ENCODE assay signal across 2 cellular contexts in the genomic region with DNA sequence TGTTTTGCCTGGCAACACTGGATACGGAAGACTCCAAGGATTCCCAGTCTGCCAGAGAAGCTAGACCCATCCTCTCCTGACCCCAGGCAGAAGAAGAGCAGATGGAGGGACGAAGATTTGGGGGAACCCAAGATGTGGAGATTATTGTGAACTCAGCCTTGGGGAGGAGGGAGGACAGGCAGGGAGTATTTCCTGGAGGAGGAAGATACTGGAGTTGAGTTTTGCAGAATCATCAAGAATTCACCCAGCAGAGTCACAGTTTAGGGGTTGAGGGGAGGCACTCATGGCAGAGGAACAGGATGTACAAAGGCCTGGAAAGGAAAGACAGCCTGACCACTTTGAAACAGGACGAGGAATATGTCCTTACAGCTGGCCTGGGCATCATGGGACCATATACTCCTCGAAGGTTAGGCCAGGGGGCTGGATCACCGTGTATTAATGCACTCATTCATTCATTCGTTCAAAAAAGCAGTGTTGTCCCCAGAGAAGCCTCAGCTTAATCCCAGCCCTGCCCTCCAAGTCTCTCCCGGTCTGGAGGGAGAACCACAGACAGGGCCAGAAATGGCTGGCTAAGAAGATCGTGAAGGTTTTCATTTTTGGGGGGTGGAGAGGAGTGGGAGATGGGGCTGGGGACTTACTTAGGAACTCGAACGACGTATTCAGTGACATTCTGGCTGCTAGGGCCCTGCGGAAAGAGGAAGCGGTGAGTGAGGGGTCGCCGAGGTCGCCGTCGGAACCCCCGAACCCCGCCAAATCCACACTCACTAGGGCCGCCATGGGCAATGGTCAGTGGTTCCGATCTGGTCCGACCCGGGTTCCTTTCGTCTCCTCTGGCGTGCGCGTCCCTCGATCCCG.
TF ChIP-seq lines count a peak whose summit lies in the region.

No MANE protein-coding gene starts in this region.

TF ChIP-seq in HCT116, 20 proteins besides CTCF, POLR2A, EP300 and RAD21:
- TF ChIP-seq SRF (IDR thresholded peaks at IDR 0.05; ENCODE audit: low read depth) (no peak), EZH2 (IDR thresholded peaks at IDR 0.05) (no peak), YY1 (IDR thresholded peaks at IDR 0.05; ENCODE audit: extremely low read depth, insufficient replicate concordance, low read depth, low read length) (no peak), JUND (IDR thresholded peaks at IDR 0.05) (no peak), ELF1 (IDR thresholded peaks at IDR 0.05; ENCODE audit: borderline replicate concordance, low read depth) (no peak), SIN3A (IDR thresholded peaks at IDR 0.05; ENCODE audit: low read depth) (0 out of 2 replicates have a peak, but pooled peaks have one; percentile 61)

TF ChIP-seq in liver, 16 proteins besides CTCF, POLR2A, EP300 and RAD21:
- TF ChIP-seq EGR1 (IDR thresholded peaks at IDR 0.05; ENCODE audit: low read depth in 2 of 2), result no peak
- no peak for TF ChIP-seq TAF1 (conservative IDR thresholded peaks at IDR 0.05)
- TF ChIP-seq YY1 (IDR thresholded peaks at IDR 0.05), result no peak
- TF ChIP-seq HNF4G (IDR thresholded peaks at IDR 0.05), result no peak
- TF ChIP-seq, protein P1, sequence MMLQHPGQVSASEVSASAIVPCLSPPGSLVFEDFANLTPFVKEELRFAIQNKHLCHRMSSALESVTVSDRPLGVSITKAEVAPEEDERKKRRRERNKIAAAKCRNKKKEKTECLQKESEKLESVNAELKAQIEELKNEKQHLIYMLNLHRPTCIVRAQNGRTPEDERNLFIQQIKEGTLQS (IDR thresholded peaks at IDR 0.05), result no peak
